18 cellular contexts compared by ENCODE assay signal in genomic region chr9:69145148-69145547, GRCh38. TPM values are rescaled to one million over a fixed set of nuclear protein-coding genes. Genes with fewer than 3 reads are reported as not detected.
DNase-seq lines count a peak whose midpoint lies in the region; ATAC-seq and TF ChIP-seq lines count a peak whose summit lies in the region.
"Had no signal": no experiment of that assay in that cellular context is flagged by ENCODE, and none has a peak within 500 bp of the region (broad histone marks: within the 10 kb centered on the region; RNA-seq: fewer than 3 reads in every experiment).

No MANE protein-coding gene starts in this region.

- H3K79me2 ChIP-seq in GM23248 (ENCODE audit: insufficient read depth) = no peaks in the 10 kb centered on the region

- in situ Hi-C loops in GM23248 (cut with MboI) = loop anchor here (10.0 kb wide), 1 partner anchor 60 kb away; no protein-coding TSS in a partner anchor

- no peak for TF ChIP-seq CTCF in AG10803 (conservative IDR thresholded peaks at IDR 0.05; ENCODE audit: low read length)

- DNase-seq in AG10803 (ENCODE audit: low read depth) (peak; percentile 89), GM23248 (peak; percentile 44), SK-N-MC (ENCODE audit: low read depth, low spot score) (peak; percentile 24), fibroblast of peridontal ligament (ENCODE audit: extremely low read depth) (peak; percentile 27), middle frontal gyrus (ENCODE audit: extremely low spot score, low spot score) (no peak), DMS79 (lab: John Stamatoyannopoulos, UW) (no peak)
- DNase-seq: CD4-positive, CD25-positive, alpha-beta regulatory T cell; DMS79 treated with DMSO at 0.1 percent for 48 hours; GDM1; NCI-H1092; NCI-H187; NCI-H345; NCI-H526 treated with DMSO at 0.1 percent for 48 hours; PC-3 had no signal

- no peak overlapping the region for H3K9ac ChIP-seq in GM23248
- H3K9ac ChIP-seq in SK-N-MC (ENCODE audit: insufficient read length) = no peak overlapping the region

- no peaks in the 10 kb centered on the region for H3K27me3 ChIP-seq in GM23248 (replicated peaks; ENCODE audit: insufficient read depth)

- no peaks in the 10 kb centered on the region for H3K36me3 ChIP-seq in GM23248 (ENCODE audit: low read depth)
- no peaks in the 10 kb centered on the region for H3K36me3 ChIP-seq in SK-N-MC (ENCODE audit: insufficient read depth, low read length)

- no peaks in the 10 kb centered on the region for H4K20me1 ChIP-seq in GM23248 (ENCODE audit: insufficient read depth)

- 6 to 15% methylated on average over 6 of the region's 6 CpGs for WGBS in GM23248 (ENCODE audit: low coverage in 1 of 2, low lambda C conversion rate in 2 of 2, missing lambda C conversion rate in 2 of 2), 2 experiments

- no peak overlapping the region for H3K4me2 ChIP-seq in GM23248 (ENCODE audit: unreplicated experiment)
- H3K4me2 ChIP-seq: A549 had no signal

- no peaks in the 10 kb centered on the region for H3K9me3 ChIP-seq in GM23248 (ENCODE audit: low read depth)
- H3K9me3 ChIP-seq in SK-N-MC (ENCODE audit: low read depth, low read length) = no peaks in the 10 kb centered on the region
- H3K9me3 ChIP-seq: A549 had no signal

- ATAC-seq in GM19395 (IDR thresholded peaks at IDR 0.05; ENCODE audit: unreplicated experiment) (no peak), HG03520 (IDR thresholded peaks at IDR 0.05; ENCODE audit: unreplicated experiment) (no peak)
- ATAC-seq: A549, PC-3 had no signal

- H3K9me2 ChIP-seq in GM23248 (ENCODE audit: insufficient read depth) = no peaks in the 10 kb centered on the region

- H3K27ac ChIP-seq in GM23248 (no peak overlapping the region), SK-N-MC (no peak overlapping the region)
- H3K27ac ChIP-seq: A549, RWPE1 had no signal

- H2AFZ ChIP-seq in GM23248 = no peak overlapping the region

- H3K4me3 ChIP-seq in AG10803 (ENCODE audit: low read length) (no peak overlapping the region), GM23248 (no peak overlapping the region), SK-N-MC (peak overlapping the region; percentile 23; the same call in 1 of the 2 replicates)
- H3K4me3 ChIP-seq: A549 had no signal

- H3K4me1 ChIP-seq in GM23248 (ENCODE audit: insufficient read depth) = peaks cover 14% of the 10 kb centered on the region; the same call in 1 of the 2 replicates
- H3K4me1 ChIP-seq: A549 had no signal

- H3F3A ChIP-seq in GM23248 (ENCODE audit: insufficient read depth) = peaks cover 10% of the 10 kb centered on the region; the same call in 1 of the 2 replicates

RNA-seq across cellular contexts. Expression of gene TJP2, which starts 28.9 kb away (rescaled TPM):
- 8.6 and 22.0 TPM in 2 replicates for total RNA-seq in GM23248 (2014; rRNA removed; shearing (Covaris generic))
- polyA plus RNA-seq in GM23248 (2016; fragmentation: Nextera tagmentation; extraction: Ambion mirVana) = 5.5 TPM in 2 replicates

Comparison
In these comparisons a context has a peak if more than half of its experiments do, and no peak if none do; other contexts are left out.
1. DNase-seq: peak in AG10803 (single experiment), GM23248 (single experiment), SK-N-MC (single experiment) and fibroblast of peridontal ligament (single experiment); none in middle frontal gyrus (single experiment) and DMS79 (single experiment).